In the genomic region with DNA sequence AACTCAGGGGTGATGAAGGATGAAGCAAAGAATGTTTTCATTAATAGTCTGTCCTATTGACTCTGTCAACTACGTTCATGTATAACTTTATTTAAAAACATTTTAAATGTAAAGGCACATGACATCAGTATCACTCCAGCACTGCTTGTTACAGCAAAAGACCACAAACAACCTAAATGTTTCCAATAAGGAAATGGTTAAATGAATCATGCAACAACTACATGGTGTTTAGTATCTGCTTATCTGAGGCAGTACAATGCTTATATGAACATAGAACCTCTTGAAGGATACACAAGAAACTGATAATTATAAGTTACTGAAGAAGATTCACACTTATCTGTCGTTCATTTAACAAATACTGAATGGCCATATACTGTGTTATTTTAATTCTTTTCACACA, we compare ENCODE assay signal across 17 cellular contexts. TPM values are rescaled to one million over a fixed set of nuclear protein-coding genes. Genes with fewer than 3 reads are reported as not detected.
DNase-seq lines count a peak whose midpoint lies in the region; ATAC-seq, FAIRE-seq and TF ChIP-seq lines count a peak whose summit lies in the region.
"Had no signal": no experiment of that assay in that cellular context is flagged by ENCODE, and none has a peak within 500 bp of the region (broad histone marks: within the 10 kb centered on the region; RNA-seq: fewer than 3 reads in every experiment).

No MANE protein-coding gene starts in this region.

- no peak for TF ChIP-seq RAD21 in K562 (CRISPR knock-in tag; conservative IDR thresholded peaks at IDR 0.05 in 1 of 2, IDR thresholded peaks at IDR 0.05 in 1 of 2)

- CTCF ChIA-PET in K562 (lab: Yijun Ruan, JAX; ENCODE audit: low intra/inter-chr PET ratio) = no interaction called here

- H4K20me1 ChIP-seq in DND-41 (ENCODE audit: insufficient read depth, low read length) (peaks cover 66% of the 10 kb centered on the region), K562 (replicated peaks; ENCODE audit: control insufficient read depth, insufficient read depth, low read length) (no peaks in the 10 kb centered on the region)

- WGBS in K562 (ENCODE audit: insufficient coverage, low coverage, missing lambda C conversion rate) = 79% methylated on average over 2 of the region's 2 CpGs

- H3K4me3 ChIP-seq in DND-41 (ENCODE audit: low read depth in 1 of 2, low read length in 2 of 2) (no peak overlapping the region), K562 (no peak overlapping the region)

- TF ChIP-seq POLR2A in GM12892 (IDR thresholded peaks at IDR 0.05; ENCODE audit: low read depth, low read length) (no peak), K562 (conservative IDR thresholded peaks at IDR 0.05) (no peak)

- H3K27me3 ChIP-seq in DND-41 (ENCODE audit: insufficient read depth, low read length, poor library complexity) (no peaks in the 10 kb centered on the region), K562 (ENCODE audit: control insufficient read depth in 2 of 2, insufficient read depth in 2 of 2, low read length in 2 of 2) (no peaks in the 10 kb centered on the region)

- H3K9ac ChIP-seq in DND-41 (ENCODE audit: low read depth, low read length) (no peak overlapping the region), K562 (ENCODE audit: insufficient read depth in 1 of 2, low read depth in 2 of 2, low read length in 2 of 2) (no peak overlapping the region)

- TF ChIP-seq CTCF in DND-41 (IDR thresholded peaks at IDR 0.05; ENCODE audit: borderline replicate concordance, extremely low read depth, low read length, poor library complexity, severe bottlenecking) (no peak), K562 (IDR thresholded peaks at IDR 0.05 in 2 of 3, conservative IDR thresholded peaks at IDR 0.05 in 1 of 3; ENCODE audit: insufficient read depth in 2 of 3, low read depth in 1 of 3, low read length in 3 of 3) (no peak), GM13976 (IDR thresholded peaks at IDR 0.05; ENCODE audit: borderline replicate concordance, control extremely low read depth, extremely low read depth, insufficient read depth, missing control alignments) (no peak)

- H3K27ac ChIP-seq in DND-41 (ENCODE audit: low read length) = no peak overlapping the region
- no peak overlapping the region for H3K27ac ChIP-seq in K562 (ENCODE audit: extremely low read depth, low read depth, low read length)

- H3K36me3 ChIP-seq in DND-41 (ENCODE audit: insufficient read depth, low read length) (peaks cover 50% of the 10 kb centered on the region), K562 (ENCODE audit: control insufficient read depth, insufficient read depth, low read length) (peaks cover 12% of the 10 kb centered on the region; the same call in 2 of the 3 replicates)

- in situ Hi-C loops in K562 (cut with MboI) (no loop called here), GM13976 (cut with MboI; ENCODE audit: low sequenced_read_pairs, unreplicated experiment) (no loop called here)

- POLR2A ChIA-PET in K562 (lab: Yijun Ruan, JAX) = no interaction called here

- H2AFZ ChIP-seq in DND-41 (ENCODE audit: low read depth, low read length) (no peak overlapping the region), K562 (ENCODE audit: low read depth, low read length) (no peak overlapping the region)

- FAIRE-seq in GM12892 (lab: Jason Lieb, UNC) (peak; percentile 79), K562 (lab: Jason Lieb, UNC) (no peak)

- H3K9me3 ChIP-seq in DND-41 (ENCODE audit: insufficient read depth, low read length, severe bottlenecking) (no peaks in the 10 kb centered on the region), K562 (replicated peaks; ENCODE audit: control insufficient read depth, insufficient read depth, low read depth, low read length) (no peaks in the 10 kb centered on the region)

- ATAC-seq in DND-41 (ENCODE audit: insufficient read depth, low read depth) = peak; percentile 32; the same call in 1 of the 3 replicates
- no peak for ATAC-seq in K562
- ATAC-seq: SK-N-SH treated with all-trans-retinoic acid at 6 μM for 48 hours had no signal

- TF ChIP-seq EP300 in K562 (IDR thresholded peaks at IDR 0.05; ENCODE audit: low read length) = no peak

- BruUV-seq in K562 (replicated peaks; lab: Mats Ljungman, UMichigan) = no TSS peak

- H3K4me1 ChIP-seq in DND-41 (ENCODE audit: insufficient read depth, low read length) (peaks cover 23% of the 10 kb centered on the region), K562 (replicated peaks in 1 of 2; ENCODE audit: control insufficient read depth in 2 of 2, insufficient read depth in 2 of 2, low read length in 2 of 2) (no peaks in the 10 kb centered on the region; a peak in 2 of 5 replicates)

- H3K4me2 ChIP-seq in DND-41 (ENCODE audit: insufficient read depth, low read length) (peak overlapping the region; percentile 29; the same call in 1 of the 2 replicates), K562 (ENCODE audit: insufficient read depth, low read length) (no peak overlapping the region)

- intact Hi-C loops in K562 (cut with micrococcal nuclease) = no loop called here

- peaks cover 99% of the 10 kb centered on the region for H3K79me2 ChIP-seq in DND-41 (ENCODE audit: insufficient read depth, low read length)
- H3K79me2 ChIP-seq in K562 (ENCODE audit: control insufficient read depth, insufficient read depth, low read length) = peaks cover 80% of the 10 kb centered on the region

- DNase-seq in DND-41 = no peak
- DNase-seq in GM12892 (ENCODE audit: insufficient read length) = no peak
- peak; percentile 19 for DNase-seq in MV-4-11 (lab: John Stamatoyannopoulos, UW)
- no peak for DNase-seq in K562 (ENCODE audit: extremely low read depth in 1 of 4, low spot score in 3 of 4)
- DNase-seq in T1000 (lab: John Stamatoyannopoulos, UW) = no peak
- no peak for DNase-seq in SKM-1 treated with dmso at 0.1 percent for 144 hours (lab: John Stamatoyannopoulos, UW; ENCODE audit: unreplicated experiment)
- DNase-seq in GM13976 (ENCODE audit: low spot score) = no peak
- DNase-seq: CD4-positive, alpha-beta T cell; GOT3; KBM-7; NCI-H1105; NCI-H1694; NCI-H2107; NCI-H226; NCI-H526; SHP77 treated with DMSO at 0.1 percent for 48 hours had no signal

- no peaks in the 10 kb centered on the region for H3K9me1 ChIP-seq in K562 (ENCODE audit: control insufficient read depth, insufficient read depth, low read length)

RNA-seq across cellular contexts. Expression of a gene that starts 8.4 kb away (rescaled TPM):
- 11.7 TPM for polyA plus RNA-seq in GM12892 (2012; ENCODE audit: missing spikeins)
- total RNA-seq in K562 (2011; cell fraction: chromatin; rRNA removed; ENCODE audit: low replicate concordance) = 14.4 and 37.6 TPM in 2 replicates
- 16.8 and 23.4 TPM in 2 replicates for total RNA-seq in K562 (2011; cell fraction: nucleolus; rRNA removed)
- total RNA-seq in K562 (2011; cell fraction: nucleoplasm; rRNA removed) = 12.8 and 18.0 TPM in 2 replicates
- 10.4 and 10.6 TPM in 2 replicates for total RNA-seq in K562 (2014; rRNA removed)
- 13.2 and 19.4 TPM in 2 replicates for total RNA-seq in K562 (2014; rRNA removed; fragmentation: Illumina TruSeq; extraction: Trizol)
- total RNA-seq in K562 (2015; rRNA removed; fragmentation: Illumina TruSeq; extraction: Trizol) = 11.5 and 13.7 TPM in 2 replicates
- 15.1 and 15.6 TPM in 2 replicates for total RNA-seq in K562 (2021)
- polyA plus RNA-seq in K562 (2011; rRNA removed) = 10.9 and 11.3 TPM in 2 replicates
- polyA plus RNA-seq in K562 (2011; cell fraction: cytosol; rRNA removed) = 4.3 and 4.9 TPM in 2 replicates
- polyA plus RNA-seq in K562 (2011; cell fraction: nucleus; rRNA removed) = 17.0 and 18.5 TPM in 2 replicates
- polyA plus RNA-seq in K562 (2012) = 4.5 and 6.6 TPM in 2 replicates
- polyA plus RNA-seq in K562 (2014; fragmentation: Illumina TruSeq; extraction: Trizol) = 6.3 and 6.4 TPM in 2 replicates
- 10 to 100 TPM in 1 of 2 experiments, 1 to 10 TPM in 1; 7.1 to 18.9 TPM for polyA plus RNA-seq in K562 (2014; fragmentation: Nextera tagmentation; extraction: Ambion mirVana)
- polyA plus RNA-seq in K562 (2014; rRNA removed) = 6.9 and 7.5 TPM in 2 replicates
- 46.0 and 46.4 TPM in 2 replicates for polyA minus RNA-seq in K562 (2011; rRNA and poly(A)+ RNA removed)
- polyA minus RNA-seq in K562 (2011; cell fraction: cytosol; rRNA and poly(A)+ RNA removed) = 18.5 and 18.8 TPM in 2 replicates
- 22.6 and 34.9 TPM in 2 replicates for polyA minus RNA-seq in K562 (2011; cell fraction: nucleus; rRNA and poly(A)+ RNA removed)
